Comparison of ENCODE assay signal across 12 cellular contexts in genomic region chr9:134330590-134330989, GRCh38. TPM values are rescaled to one million over a fixed set of nuclear protein-coding genes. Genes with fewer than 3 reads are reported as not detected.
DNase-seq lines count a peak whose midpoint lies in the region; ATAC-seq, FAIRE-seq and TF ChIP-seq lines count a peak whose summit lies in the region.
"Had no signal": no experiment of that assay in that cellular context is flagged by ENCODE, and none has a peak within 500 bp of the region (broad histone marks: within the 10 kb centered on the region; RNA-seq: fewer than 3 reads in every experiment).

No MANE protein-coding gene starts in this region.

- no peak overlapping the region for H2AK5ac ChIP-seq in H1 (ENCODE audit: low read depth, low read length)

- DNase-seq in RWPE1 (ENCODE audit: low spot score) (no peak), H1 (ENCODE audit: low read depth in 1 of 2, low spot score in 2 of 2) (no peak), suprapubic skin (ENCODE audit: low spot score in 2 of 2) (no peak), smooth muscle cell (lab: John Stamatoyannopoulos, UW; ENCODE audit: unreplicated experiment) (no peak), uterus (no peak), T-helper 9 cell (no peak)
- DNase-seq: Kasumi-1, NCI-H1436 treated with DMSO at 0.1 percent for 48 hours had no signal

- no peak overlapping the region for H2BK20ac ChIP-seq in H1 (ENCODE audit: low read length)

- no peak overlapping the region for H4K5ac ChIP-seq in H1 (ENCODE audit: insufficient read length, low read depth, low read length)

- H3K79me1 ChIP-seq in H1 (ENCODE audit: low read depth, low read length), result peaks cover 33% of the 10 kb centered on the region

- CTCF ChIA-PET in RWPE1 (lab: Yijun Ruan, JAX), result interaction anchor here (0.6 to 1.2 kb wide), 3 partner anchors 19 to 160 kb away, joined by 3 to 6 read pairs (median 4); no protein-coding TSS in a partner anchor
- CTCF ChIA-PET in H1 (lab: Charles Lee; ENCODE audit: partially characterized antibody), result interaction anchor here (1.2 to 2.8 kb wide), 3 partner anchors 10 to 112 kb away, joined by 3 to 11 read pairs (median 4); no protein-coding TSS in a partner anchor

- H3K18ac ChIP-seq in H1 (ENCODE audit: extremely low read depth, low read length), result no peak overlapping the region

- H3K36me3 ChIP-seq in H1 (ENCODE audit: control insufficient read depth in 2 of 4, insufficient read depth in 4 of 4, low read length in 3 of 4), result no peaks in the 10 kb centered on the region
- no peaks in the 10 kb centered on the region for H3K36me3 ChIP-seq in mucosa of stomach (ENCODE audit: control insufficient read depth, insufficient read depth, low read length)
- no peaks in the 10 kb centered on the region for H3K36me3 ChIP-seq in suprapubic skin
- H3K36me3 ChIP-seq in smooth muscle cell (ENCODE audit: low read depth), result no peaks in the 10 kb centered on the region
- no peaks in the 10 kb centered on the region for H3K36me3 ChIP-seq in uterus
- H3K36me3 ChIP-seq: cardiac muscle cell, ovary had no signal

- H3K23ac ChIP-seq in H1 (ENCODE audit: insufficient read length), result no peak overlapping the region

- H4K20me1 ChIP-seq in H1 (replicated peaks in 1 of 2; ENCODE audit: control insufficient read depth in 1 of 2, insufficient read depth in 2 of 2, low read length in 2 of 2) (peaks cover 21 to 29% of the 10 kb centered on the region in 2 experiments), smooth muscle cell (ENCODE audit: low read depth) (peaks cover 86% of the 10 kb centered on the region)

- no peak for ATAC-seq in GM18498 (IDR thresholded peaks at IDR 0.05; ENCODE audit: unreplicated experiment)

- no peak for TF ChIP-seq EP300 in H1 (IDR thresholded peaks at IDR 0.05; ENCODE audit: borderline replicate concordance in 1 of 2, low read depth in 2 of 2, low read length in 2 of 2)
- no peak for TF ChIP-seq EP300 in suprapubic skin (IDR thresholded peaks at IDR 0.05)

- H2BK15ac ChIP-seq in H1 (ENCODE audit: low read length), result no peak overlapping the region

- H3K27me3 ChIP-seq in H1 (replicated peaks in 1 of 4; ENCODE audit: control insufficient read depth in 3 of 4, extremely low read depth in 1 of 4, insufficient read depth in 3 of 4, low read length in 3 of 4) (no peaks in the 10 kb centered on the region), mucosa of stomach (ENCODE audit: control insufficient read depth, insufficient read depth, low read length) (no peaks in the 10 kb centered on the region), suprapubic skin (no peaks in the 10 kb centered on the region), smooth muscle cell (ENCODE audit: low read depth) (no peaks in the 10 kb centered on the region), uterus (no peaks in the 10 kb centered on the region)
- H3K27me3 ChIP-seq: cardiac muscle cell, ovary had no signal

- H3K23me2 ChIP-seq in H1 (ENCODE audit: low read depth, low read length), result peaks cover 4% of the 10 kb centered on the region; the same call in 1 of the 2 replicates

- H3K79me2 ChIP-seq in H1 (ENCODE audit: control insufficient read depth in 1 of 2, insufficient read depth in 2 of 2, low read length in 2 of 2) (peaks cover 8 to 81% of the 10 kb centered on the region in 2 experiments; a peak in 3 of 4 replicates), smooth muscle cell (ENCODE audit: low read depth) (peaks cover 86% of the 10 kb centered on the region)

- H3K4ac ChIP-seq in H1 (replicated peaks; ENCODE audit: insufficient read length, low read depth, low read length), result no peak overlapping the region

- 0 out of 2 replicates have a peak overlapping the region, but pooled peaks have one; percentile 27 for H2BK12ac ChIP-seq in H1 (ENCODE audit: low read depth, low read length)

- H3K14ac ChIP-seq in H1 (ENCODE audit: insufficient read length), result no peak overlapping the region

- 68% methylated on average over 3 of the region's 3 CpGs; no CpG with 5 or more reads in 1 of the 2 experiments for WGBS in H1 (ENCODE audit: extremely low coverage in 1 of 2, insufficient coverage in 1 of 2, insufficient read length in 1 of 2, insufficient replicate concordance in 2 of 2, low coverage in 1 of 2, low lambda C conversion rate in 2 of 2, missing lambda C conversion rate in 1 of 2), 2 experiments
- WGBS in suprapubic skin, result 40% methylated on average over 2 of the region's 3 CpGs
- WGBS in smooth muscle cell (ENCODE audit: low lambda C conversion rate), result 98% methylated on average over 3 of the region's 3 CpGs

- no peak for FAIRE-seq in H1 (lab: Jason Lieb, UNC)

- H3K4me1 ChIP-seq in H1 (replicated peaks in 1 of 4; ENCODE audit: control insufficient read depth in 3 of 4, insufficient read depth in 4 of 4, low read length in 3 of 4), result peaks cover 0 to 29% (median 15%) of the 10 kb centered on the region in 4 experiments; a peak in 6 of 7 replicates
- peaks cover 82% of the 10 kb centered on the region for H3K4me1 ChIP-seq in mucosa of stomach (ENCODE audit: control insufficient read depth, insufficient read depth, low read length)
- peaks cover 85% of the 10 kb centered on the region for H3K4me1 ChIP-seq in suprapubic skin
- peaks cover 36% of the 10 kb centered on the region for H3K4me1 ChIP-seq in smooth muscle cell (ENCODE audit: low read depth)
- peaks cover 2 to 38% of the 10 kb centered on the region in 2 donors for H3K4me1 ChIP-seq in uterus

- H2AFZ ChIP-seq in H1 (ENCODE audit: low read length), result no peak overlapping the region
- H2AFZ ChIP-seq in smooth muscle cell (ENCODE audit: low read depth), result no peak overlapping the region

- no peak for TF ChIP-seq CTCF in RWPE1 (conservative IDR thresholded peaks at IDR 0.05; ENCODE audit: low read depth)
- no peak for TF ChIP-seq CTCF in H1 (IDR thresholded peaks at IDR 0.05; ENCODE audit: control extremely low read depth in 1 of 3, insufficient read depth in 1 of 3, low read depth in 1 of 3, low read length in 3 of 3)
- no peak for TF ChIP-seq CTCF in suprapubic skin (IDR thresholded peaks at IDR 0.05)
- TF ChIP-seq CTCF in smooth muscle cell (IDR thresholded peaks at IDR 0.05; ENCODE audit: borderline replicate concordance, insufficient read depth, poor library complexity, severe bottlenecking), result no peak
- no peak for TF ChIP-seq CTCF in uterus (IDR thresholded peaks at IDR 0.05)

- TF ChIP-seq RAD21 in H1 (IDR thresholded peaks at IDR 0.05 in 1 of 2, conservative IDR thresholded peaks at IDR 0.05 in 1 of 2; ENCODE audit: low read depth in 2 of 2, low read length in 2 of 2), result no peak

- POLR2A ChIA-PET in RWPE1 (lab: Yijun Ruan, JAX; ENCODE audit: low non-redundant PET), result no interaction called here
- POLR2A ChIA-PET in H1 (lab: Charles Lee; ENCODE audit: partially characterized antibody), result interaction anchor here (1.2 kb wide), 1 partner anchor 11 kb away, joined by 3 read pairs; no protein-coding TSS in a partner anchor

- H3K4me2 ChIP-seq in H1 (ENCODE audit: insufficient read depth in 1 of 2, low read depth in 2 of 2, low read length in 2 of 2) (no peak overlapping the region), smooth muscle cell (no peak overlapping the region)

- peak overlapping the region; percentile 45; the same call in 1 of the 2 replicates for H4K8ac ChIP-seq in H1 (ENCODE audit: extremely low read depth, insufficient read depth, low read length)

- peak overlapping the region; percentile 60; the same call in 1 of the 2 replicates for H2BK5ac ChIP-seq in H1 (ENCODE audit: low read depth, low read length)

- no peak overlapping the region for H2BK120ac ChIP-seq in H1 (replicated peaks; ENCODE audit: low read depth, low read length)

- no peak overlapping the region for H4K91ac ChIP-seq in H1 (replicated peaks; ENCODE audit: insufficient read length, low read length)

- H3K9me3 ChIP-seq in H1 (ENCODE audit: insufficient read depth in 2 of 2, low read depth in 1 of 2, low read length in 1 of 2) (no peaks in the 10 kb centered on the region), mucosa of stomach (ENCODE audit: control insufficient read depth, low read length) (no peaks in the 10 kb centered on the region), suprapubic skin (no peaks in the 10 kb centered on the region), smooth muscle cell (replicated peaks; ENCODE audit: low read depth) (no peaks in the 10 kb centered on the region), uterus (no peaks in the 10 kb centered on the region)
- H3K9me3 ChIP-seq: ovary had no signal

- peaks cover 9% of the 10 kb centered on the region for H3F3A ChIP-seq in smooth muscle cell (ENCODE audit: low read depth)

- H3K27ac ChIP-seq in RWPE1, result peak overlapping the region; percentile 99
- H3K27ac ChIP-seq in H1 (ENCODE audit: low read depth, low read length), result no peak overlapping the region
- peak overlapping the region; percentile 76 for H3K27ac ChIP-seq in suprapubic skin
- no peak overlapping the region for H3K27ac ChIP-seq in smooth muscle cell (ENCODE audit: low read depth)
- no peak overlapping the region for H3K27ac ChIP-seq in uterus
- H3K27ac ChIP-seq: cardiac muscle cell had no signal

- H3K4me3 ChIP-seq in H1 (ENCODE audit: extremely low read depth in 1 of 4, insufficient read depth in 2 of 4, low read depth in 3 of 4, low read length in 4 of 4) (no peak overlapping the region), mucosa of stomach (ENCODE audit: low read length) (no peak overlapping the region), suprapubic skin (peak overlapping the region; percentile 88), smooth muscle cell (no peak overlapping the region), uterus (no peak overlapping the region)
- H3K4me3 ChIP-seq: cardiac muscle cell, ovary had no signal

- intact Hi-C loops in uterus (cut with DNase I; ENCODE audit: low total_unique reads), result loop anchor here (5.0 to 10.0 kb wide), 2 partner anchors 94 to 163 kb away; no protein-coding TSS in a partner anchor

- no peak overlapping the region for H3K9ac ChIP-seq in H1 (replicated peaks in 1 of 4; ENCODE audit: extremely low read depth in 1 of 4, low read depth in 3 of 4, low read length in 3 of 4)
- peak overlapping the region; percentile 35 for H3K9ac ChIP-seq in mucosa of stomach (ENCODE audit: low read length)
- H3K9ac ChIP-seq in smooth muscle cell (ENCODE audit: low read depth), result no peak overlapping the region

- TF ChIP-seq POLR2A in H1 (IDR thresholded peaks at IDR 0.05; ENCODE audit: control extremely low read depth in 1 of 2, low read depth in 2 of 2, low read length in 2 of 2) (no peak), suprapubic skin (IDR thresholded peaks at IDR 0.05) (no peak), uterus (IDR thresholded peaks at IDR 0.05) (no peak)

- H3K56ac ChIP-seq in H1 (replicated peaks; ENCODE audit: insufficient read length, low read depth, low read length), result no peak overlapping the region

RNA-seq across cellular contexts. Expression of gene RXRA, which starts 4.3 kb away (rescaled TPM):
- 28.1 and 29.4 TPM in 2 replicates for total RNA-seq in H1 (2021; fragmentation: NEBNext Ultra II Directional; extraction: Animal tissue kit (Norgen Biotek cat#: 25700))
- 9.8 and 21.0 TPM in 2 replicates for polyA plus RNA-seq in H1 (2011; rRNA removed)
- 14.3 TPM for polyA plus RNA-seq in H1 (2011; cell fraction: cytosol; rRNA removed)
- polyA plus RNA-seq in H1 (2011; cell fraction: nucleus; rRNA removed), result 27.1 TPM
- polyA plus RNA-seq in H1 (2012, experiment 1 of 2), result 14.2 to 23.4 TPM (median 21.5 TPM) in 4 replicates
- 17.1 TPM for polyA plus RNA-seq in H1 (2012, experiment 2 of 2)
- 14.4 TPM for polyA plus RNA-seq in H1 (2013, experiment 1 of 2)
- polyA plus RNA-seq in H1 (2013, experiment 2 of 2), result 14.7 TPM
- 9.7 and 12.2 TPM in 2 replicates for polyA minus RNA-seq in H1 (2011; rRNA and poly(A)+ RNA removed)
- polyA minus RNA-seq in H1 (2011; cell fraction: cytosol; rRNA and poly(A)+ RNA removed), result 14.5 TPM
- 13.4 TPM for polyA minus RNA-seq in H1 (2011; cell fraction: nucleus; rRNA and poly(A)+ RNA removed)
- 100 to 1,000 TPM; 165 to 240 (median 185) TPM for total RNA-seq in suprapubic skin
- total RNA-seq in smooth muscle cell, result 8.9 and 13.7 TPM in 2 replicates
- polyA plus RNA-seq in smooth muscle cell, result 23.1 and 25.3 TPM in 2 replicates
- 10 to 100 TPM; 17.1 to 84.6 (median 24.0) TPM for total RNA-seq in uterus

Comparison
In these comparisons a context has a peak if more than half of its experiments do, and no peak if none do; other contexts are left out.
1. H3K27ac ChIP-seq: peak in RWPE1 (single experiment) and suprapubic skin (single experiment); none in H1 (single experiment), smooth muscle cell (single experiment) and uterus (0 of 2).